Comparison of ENCODE assay signal across 17 cellular contexts in the genomic region with DNA sequence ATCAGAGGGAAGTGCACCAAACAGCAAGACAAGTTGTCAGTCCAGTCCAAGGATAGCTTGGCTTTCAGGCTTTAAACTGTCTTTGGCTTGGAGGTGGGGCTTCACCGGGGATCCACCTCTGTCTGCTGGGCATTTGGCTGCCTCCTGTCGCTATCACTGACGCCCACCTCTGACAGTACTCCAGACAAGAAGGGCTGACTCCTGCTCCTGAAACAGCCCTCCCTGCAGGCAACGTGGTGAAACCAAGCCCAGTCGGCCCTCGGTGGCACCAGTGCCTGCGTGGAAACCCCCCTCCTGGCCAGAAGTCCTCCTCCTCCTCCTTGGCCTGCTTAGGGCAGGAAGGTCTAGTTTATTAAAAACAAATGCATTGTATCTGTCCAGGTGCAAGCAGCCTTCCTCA.
"Had no signal": no experiment of that assay in that cellular context is flagged by ENCODE, and none has a peak within 500 bp of the region (broad histone marks: within the 10 kb centered on the region; RNA-seq: fewer than 3 reads in every experiment).

No MANE protein-coding gene starts in this region.

- H3K27me3 ChIP-seq: breast epithelium, colonic mucosa, heart right ventricle, sigmoid colon, thyroid gland had no signal

- H3K36me3 ChIP-seq: breast epithelium, colonic mucosa, thyroid gland had no signal

- H3K4me2 ChIP-seq: smooth muscle cell had no signal

- H3K4me3 ChIP-seq: breast epithelium, colonic mucosa, heart right ventricle, left ventricle myocardium inferior, mucosa of descending colon, sigmoid colon, smooth muscle cell, thyroid gland had no signal

- ATAC-seq: activated CD8-positive, alpha-beta T cell treated with anti-CD3 and anti-CD28 coated beads, Interleukin-2, amount 10 ng/mL, durations not matched to agents 7 days and 5 days; activated naive CD4-positive, alpha-beta T cell treated with anti-CD3 and anti-CD28 coated beads, Interleukin-2, amount 50 U/mL, for 72 hours; heart right ventricle; SK-N-SH treated with all-trans-retinoic acid at 6 μM for 48 hours; stimulated activated memory B cell treated with anti-CD40 and anti-IgM and Interleukin-4, amounts not matched to agents 10 μg/mL and 1 μg/mL and 100 μg/mL, for 72 hours had no signal

- DNase-seq: activated CD4-positive, alpha-beta T cell treated with anti-CD3 and anti-CD28 coated beads, Interleukin-2, amount 50 U/mL, for 1 hour; activated CD4-positive, CD25-positive, alpha-beta regulatory T cell treated with anti-CD3 and anti-CD28 coated beads, Interleukin-2, amount 50 U/mL, for 72 hours; activated CD8-positive, alpha-beta T cell treated with anti-CD3 and anti-CD28 coated beads, Interleukin-2, amount 10 ng/mL, durations not matched to agents 7 days and 5 days; colonic mucosa; heart right ventricle; left ventricle myocardium inferior; mammary epithelial cell; mucosa of descending colon; sigmoid colon; stimulated activated CD4-positive, alpha-beta T cell treated with anti-CD3 and anti-CD28 coated beads, Interleukin-15, amount 100 ng/mL, for 24 hours; thyroid gland had no signal

- H3K9me3 ChIP-seq: breast epithelium, colonic mucosa, left ventricle myocardium inferior, mucosa of descending colon, thyroid gland had no signal

- H3K27ac ChIP-seq: breast epithelium, colonic mucosa, heart right ventricle, left ventricle myocardium inferior, sigmoid colon, thyroid gland, VCaP had no signal

- H3K4me1 ChIP-seq: breast epithelium, sigmoid colon had no signal
